10 cellular contexts compared by ENCODE assay signal in the genomic region with DNA sequence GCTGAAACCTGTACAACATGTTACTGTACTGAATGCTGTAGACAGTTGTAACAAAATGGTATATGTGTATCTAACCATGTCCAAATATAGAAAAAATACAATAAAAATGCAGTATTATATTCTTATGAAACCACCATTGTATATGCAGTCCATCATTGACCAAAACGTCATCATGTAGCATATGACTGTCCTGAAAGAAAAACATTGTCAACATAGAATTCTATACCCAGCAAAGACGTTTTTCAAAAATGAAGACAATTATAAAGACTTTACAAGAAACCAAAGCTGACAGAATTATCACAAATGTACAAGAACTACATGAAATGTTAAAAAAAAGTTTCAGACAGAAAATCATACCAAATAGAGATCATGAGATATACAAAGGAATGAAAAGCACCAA.
"Had no signal": no experiment of that assay in that cellular context is flagged by ENCODE, and none has a peak within 500 bp of the region (broad histone marks: within the 10 kb centered on the region; RNA-seq: fewer than 3 reads in every experiment).

No MANE protein-coding gene starts in this region.

- H3K4me3 Mint-ChIP-seq: GM23338, H9, HFFc6 had no signal

- H3K9me3 Mint-ChIP-seq: HFFc6 had no signal

- H3K9me3 ChIP-seq: HAP-1 had no signal

- H3K36me3 ChIP-seq: HAP-1 had no signal

- H3K4me1 ChIP-seq: HAP-1 had no signal

- H3K4me3 ChIP-seq: GM23248, GM23338, HAP-1 had no signal

- H3K27ac Mint-ChIP-seq: GM23338, H9, HFFc6 had no signal

- H3K27ac ChIP-seq: GM23248 had no signal

- FAIRE-seq: H1, H54 had no signal

- DNase-seq: GM23248, GOT3, H7, H9, HCEC 1CT, HFFc6 had no signal
